Comparison of ENCODE assay signal across 1 cellular context in genomic region chr12:118016424-118017264, GRCh38.
TF ChIP-seq lines count a peak whose summit lies in the region.

RFC5 (plus strand) TSS chr12:118016703; CDS start chr12:118016828, 125 bp downstream.

TF ChIP-seq in HEK293, 187 proteins besides CTCF, POLR2A, EP300 and RAD21 (continued from another document and continues in another):
- TF ChIP-seq KLF8 (tag by site-specific recombination; IDR thresholded peaks at IDR 0.05) (peak; percentile 81; the same call in 1 of the 2 replicates), ZXDB (tag by site-specific recombination; IDR thresholded peaks at IDR 0.05) (peak; percentile 91), ZNF335 (tag by site-specific recombination; conservative IDR thresholded peaks at IDR 0.05) (peak; percentile 88), ZFP3 (tag by site-specific recombination; IDR thresholded peaks at IDR 0.05; ENCODE audit: low read depth) (no peak), ZNF274 (IDR thresholded peaks at IDR 0.05; ENCODE audit: low read length) (no peak), ZNF274 (tag by site-specific recombination; IDR thresholded peaks at IDR 0.05; ENCODE audit: borderline replicate concordance) (no peak), GLI2 (tag by site-specific recombination; IDR thresholded peaks at IDR 0.05; ENCODE audit: borderline replicate concordance, low read depth) (no peak), ZNF660 (tag by site-specific recombination; IDR thresholded peaks at IDR 0.05) (peak; percentile 70), ZFHX2 (tag by site-specific recombination; conservative IDR thresholded peaks at IDR 0.05) (peak; percentile 57), ZNF792 (tag by site-specific recombination; IDR thresholded peaks at IDR 0.05) (peak; percentile 25; the same call in 1 of the 2 replicates), BCL11A (tag by site-specific recombination; IDR thresholded peaks at IDR 0.05; ENCODE audit: low read depth) (peak; percentile 91), ZSCAN30 (tag by site-specific recombination; IDR thresholded peaks at IDR 0.05) (peak; percentile 68; the same call in 1 of the 2 replicates), ZNF776 (tag by site-specific recombination; IDR thresholded peaks at IDR 0.05; ENCODE audit: borderline replicate concordance) (no peak), ELK4 (IDR thresholded peaks at IDR 0.05; ENCODE audit: borderline replicate concordance, low read depth, low read length) (peak; percentile 61; the same call in 1 of the 2 replicates), ZNF23 (tag by site-specific recombination; IDR thresholded peaks at IDR 0.05; ENCODE audit: borderline replicate concordance) (no peak), ZNF19 (tag by site-specific recombination; IDR thresholded peaks at IDR 0.05; ENCODE audit: low read depth) (no peak), IKZF3 (tag by site-specific recombination; IDR thresholded peaks at IDR 0.05) (no peak), ZBTB20 (tag by site-specific recombination; IDR thresholded peaks at IDR 0.05) (0 out of 2 replicates have a peak, but pooled peaks have one; percentile 25), ZNF561 (tag by site-specific recombination; IDR thresholded peaks at IDR 0.05; ENCODE audit: borderline replicate concordance) (peak; percentile 83), ZNF184 (tag by site-specific recombination; IDR thresholded peaks at IDR 0.05) (no peak), PATZ1 (tag by site-specific recombination; IDR thresholded peaks at IDR 0.05) (peak; percentile 65), SP7 (tag by site-specific recombination; IDR thresholded peaks at IDR 0.05) (peak; percentile 84), ZNF621 (tag by site-specific recombination; IDR thresholded peaks at IDR 0.05) (no peak), ZBTB26 (tag by site-specific recombination; optimal IDR thresholded peaks at IDR 0.05) (peak; percentile 90), ZNF223 (tag by site-specific recombination; IDR thresholded peaks at IDR 0.05) (no peak), KLF16 (tag by site-specific recombination; IDR thresholded peaks at IDR 0.05) (peak; percentile 99), KLF7 (tag by site-specific recombination; IDR thresholded peaks at IDR 0.05; ENCODE audit: borderline replicate concordance) (no peak), ZBTB21 (tag by site-specific recombination; IDR thresholded peaks at IDR 0.05) (peak; percentile 39; the same call in 1 of the 2 replicates), ZNF248 (tag by site-specific recombination; IDR thresholded peaks at IDR 0.05) (no peak), PRDM1 (tag by site-specific recombination; IDR thresholded peaks at IDR 0.05) (no peak), FEZF1 (tag by site-specific recombination; IDR thresholded peaks at IDR 0.05) (peak; percentile 48; the same call in 1 of the 2 replicates), ZNF629 (tag by site-specific recombination; IDR thresholded peaks at IDR 0.05) (peak; percentile 73), GLI4 (tag by site-specific recombination; IDR thresholded peaks at IDR 0.05) (peak; percentile 79), ZNF132 (tag by site-specific recombination; IDR thresholded peaks at IDR 0.05; ENCODE audit: borderline replicate concordance) (no peak), SCRT1 (tag by site-specific recombination; IDR thresholded peaks at IDR 0.05; ENCODE audit: borderline replicate concordance) (no peak), EGR2 (tag by site-specific recombination; IDR thresholded peaks at IDR 0.05; ENCODE audit: low read depth) (peak; percentile 46; the same call in 1 of the 2 replicates), ZNF610 (tag by site-specific recombination; IDR thresholded peaks at IDR 0.05; ENCODE audit: borderline replicate concordance) (peak; percentile 62; the same call in 1 of the 2 replicates), ZNF214 (tag by site-specific recombination; IDR thresholded peaks at IDR 0.05; ENCODE audit: borderline replicate concordance) (no peak), ZNF548 (tag by site-specific recombination; IDR thresholded peaks at IDR 0.05) (no peak), ZNF791 (tag by site-specific recombination; IDR thresholded peaks at IDR 0.05) (no peak), ZNF121 (tag by site-specific recombination; IDR thresholded peaks at IDR 0.05) (no peak; the same call in 1 of the 2 replicates), ZNF24 (tag by site-specific recombination; IDR thresholded peaks at IDR 0.05) (no peak), BCL11B (tag by site-specific recombination; IDR thresholded peaks at IDR 0.05; ENCODE audit: low read depth) (peak; percentile 98), ZNF664 (tag by site-specific recombination; IDR thresholded peaks at IDR 0.05) (no peak), ZNF433 (tag by site-specific recombination; IDR thresholded peaks at IDR 0.05; ENCODE audit: low read depth) (no peak), ZNF133 (tag by site-specific recombination; IDR thresholded peaks at IDR 0.05) (no peak), ZNF558 (tag by site-specific recombination; IDR thresholded peaks at IDR 0.05) (no peak), GLIS2 (tag by site-specific recombination; IDR thresholded peaks at IDR 0.05) (0 out of 2 replicates have a peak, but pooled peaks have one; percentile 27), ZIC2 (tag by site-specific recombination; IDR thresholded peaks at IDR 0.05) (peak; percentile 58), ZBTB17 (tag by site-specific recombination; IDR thresholded peaks at IDR 0.05) (peak; percentile 90)
- TF ChIP-seq, protein P1, sequence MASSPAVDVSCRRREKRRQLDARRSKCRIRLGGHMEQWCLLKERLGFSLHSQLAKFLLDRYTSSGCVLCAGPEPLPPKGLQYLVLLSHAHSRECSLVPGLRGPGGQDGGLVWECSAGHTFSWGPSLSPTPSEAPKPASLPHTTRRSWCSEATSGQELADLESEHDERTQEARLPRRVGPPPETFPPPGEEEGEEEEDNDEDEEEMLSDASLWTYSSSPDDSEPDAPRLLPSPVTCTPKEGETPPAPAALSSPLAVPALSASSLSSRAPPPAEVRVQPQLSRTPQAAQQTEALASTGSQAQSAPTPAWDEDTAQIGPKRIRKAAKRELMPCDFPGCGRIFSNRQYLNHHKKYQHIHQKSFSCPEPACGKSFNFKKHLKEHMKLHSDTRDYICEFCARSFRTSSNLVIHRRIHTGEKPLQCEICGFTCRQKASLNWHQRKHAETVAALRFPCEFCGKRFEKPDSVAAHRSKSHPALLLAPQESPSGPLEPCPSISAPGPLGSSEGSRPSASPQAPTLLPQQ (tag by site-specific recombination; IDR thresholded peaks at IDR 0.05), result peak; percentile 78
- TF ChIP-seq, protein P2, sequence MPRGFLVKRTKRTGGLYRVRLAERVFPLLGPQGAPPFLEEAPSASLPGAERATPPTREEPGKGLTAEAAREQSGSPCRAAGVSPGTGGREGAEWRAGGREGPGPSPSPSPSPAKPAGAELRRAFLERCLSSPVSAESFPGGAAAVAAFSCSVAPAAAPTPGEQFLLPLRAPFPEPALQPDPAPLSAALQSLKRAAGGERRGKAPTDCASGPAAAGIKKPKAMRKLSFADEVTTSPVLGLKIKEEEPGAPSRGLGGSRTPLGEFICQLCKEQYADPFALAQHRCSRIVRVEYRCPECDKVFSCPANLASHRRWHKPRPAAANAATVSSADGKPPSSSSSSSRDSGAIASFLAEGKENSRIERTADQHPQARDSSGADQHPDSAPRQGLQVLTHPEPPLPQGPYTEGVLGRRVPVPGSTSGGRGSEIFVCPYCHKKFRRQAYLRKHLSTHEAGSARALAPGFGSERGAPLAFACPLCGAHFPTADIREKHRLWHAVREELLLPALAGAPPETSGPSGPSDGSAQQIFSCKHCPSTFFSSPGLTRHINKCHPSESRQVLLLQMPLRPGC (tag by site-specific recombination; IDR thresholded peaks at IDR 0.05), result no peak
- TF ChIP-seq, protein P3, sequence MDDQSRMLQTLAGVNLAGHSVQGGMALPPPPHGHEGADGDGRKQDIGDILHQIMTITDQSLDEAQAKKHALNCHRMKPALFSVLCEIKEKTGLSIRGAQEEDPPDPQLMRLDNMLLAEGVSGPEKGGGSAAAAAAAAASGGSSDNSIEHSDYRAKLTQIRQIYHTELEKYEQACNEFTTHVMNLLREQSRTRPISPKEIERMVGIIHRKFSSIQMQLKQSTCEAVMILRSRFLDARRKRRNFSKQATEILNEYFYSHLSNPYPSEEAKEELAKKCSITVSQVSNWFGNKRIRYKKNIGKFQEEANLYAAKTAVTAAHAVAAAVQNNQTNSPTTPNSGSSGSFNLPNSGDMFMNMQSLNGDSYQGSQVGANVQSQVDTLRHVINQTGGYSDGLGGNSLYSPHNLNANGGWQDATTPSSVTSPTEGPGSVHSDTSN (CRISPR knock-in tag; IDR thresholded peaks at IDR 0.05), result peak; percentile 71
- TF ChIP-seq, protein P4, sequence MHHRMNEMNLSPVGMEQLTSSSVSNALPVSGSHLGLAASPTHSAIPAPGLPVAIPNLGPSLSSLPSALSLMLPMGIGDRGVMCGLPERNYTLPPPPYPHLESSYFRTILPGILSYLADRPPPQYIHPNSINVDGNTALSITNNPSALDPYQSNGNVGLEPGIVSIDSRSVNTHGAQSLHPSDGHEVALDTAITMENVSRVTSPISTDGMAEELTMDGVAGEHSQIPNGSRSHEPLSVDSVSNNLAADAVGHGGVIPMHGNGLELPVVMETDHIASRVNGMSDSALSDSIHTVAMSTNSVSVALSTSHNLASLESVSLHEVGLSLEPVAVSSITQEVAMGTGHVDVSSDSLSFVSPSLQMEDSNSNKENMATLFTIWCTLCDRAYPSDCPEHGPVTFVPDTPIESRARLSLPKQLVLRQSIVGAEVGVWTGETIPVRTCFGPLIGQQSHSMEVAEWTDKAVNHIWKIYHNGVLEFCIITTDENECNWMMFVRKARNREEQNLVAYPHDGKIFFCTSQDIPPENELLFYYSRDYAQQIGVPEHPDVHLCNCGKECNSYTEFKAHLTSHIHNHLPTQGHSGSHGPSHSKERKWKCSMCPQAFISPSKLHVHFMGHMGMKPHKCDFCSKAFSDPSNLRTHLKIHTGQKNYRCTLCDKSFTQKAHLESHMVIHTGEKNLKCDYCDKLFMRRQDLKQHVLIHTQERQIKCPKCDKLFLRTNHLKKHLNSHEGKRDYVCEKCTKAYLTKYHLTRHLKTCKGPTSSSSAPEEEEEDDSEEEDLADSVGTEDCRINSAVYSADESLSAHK (tag by site-specific recombination; IDR thresholded peaks at IDR 0.05), result no peak
- TF ChIP-seq, protein P5, sequence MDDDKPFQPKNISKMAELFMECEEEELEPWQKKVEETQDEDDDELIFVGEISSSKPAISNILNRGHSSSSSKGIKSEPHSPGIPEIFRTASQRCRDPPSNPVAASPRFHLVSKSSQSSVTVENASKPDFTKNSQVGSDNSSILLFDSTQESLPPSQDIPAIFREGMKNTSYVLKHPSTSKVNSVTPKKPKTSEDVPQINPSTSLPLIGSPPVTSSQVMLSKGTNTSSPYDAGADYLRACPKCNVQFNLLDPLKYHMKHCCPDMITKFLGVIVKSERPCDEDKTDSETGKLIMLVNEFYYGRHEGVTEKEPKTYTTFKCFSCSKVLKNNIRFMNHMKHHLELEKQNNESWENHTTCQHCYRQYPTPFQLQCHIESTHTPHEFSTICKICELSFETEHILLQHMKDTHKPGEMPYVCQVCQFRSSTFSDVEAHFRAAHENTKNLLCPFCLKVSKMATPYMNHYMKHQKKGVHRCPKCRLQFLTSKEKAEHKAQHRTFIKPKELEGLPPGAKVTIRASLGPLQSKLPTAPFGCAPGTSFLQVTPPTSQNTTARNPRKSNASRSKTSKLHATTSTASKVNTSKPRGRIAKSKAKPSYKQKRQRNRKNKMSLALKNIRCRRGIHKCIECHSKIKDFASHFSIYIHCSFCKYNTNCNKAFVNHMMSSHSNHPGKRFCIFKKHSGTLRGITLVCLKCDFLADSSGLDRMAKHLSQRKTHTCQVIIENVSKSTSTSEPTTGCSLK (tag by site-specific recombination; IDR thresholded peaks at IDR 0.05), result no peak
- TF ChIP-seq, protein P6, sequence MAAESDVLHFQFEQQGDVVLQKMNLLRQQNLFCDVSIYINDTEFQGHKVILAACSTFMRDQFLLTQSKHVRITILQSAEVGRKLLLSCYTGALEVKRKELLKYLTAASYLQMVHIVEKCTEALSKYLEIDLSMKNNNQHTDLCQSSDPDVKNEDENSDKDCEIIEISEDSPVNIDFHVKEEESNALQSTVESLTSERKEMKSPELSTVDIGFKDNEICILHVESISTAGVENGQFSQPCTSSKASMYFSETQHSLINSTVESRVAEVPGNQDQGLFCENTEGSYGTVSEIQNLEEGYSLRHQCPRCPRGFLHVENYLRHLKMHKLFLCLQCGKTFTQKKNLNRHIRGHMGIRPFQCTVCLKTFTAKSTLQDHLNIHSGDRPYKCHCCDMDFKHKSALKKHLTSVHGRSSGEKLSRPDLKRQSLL (tag by site-specific recombination; IDR thresholded peaks at IDR 0.05), result no peak
